10 cellular contexts compared by ENCODE assay signal in the genomic region with DNA sequence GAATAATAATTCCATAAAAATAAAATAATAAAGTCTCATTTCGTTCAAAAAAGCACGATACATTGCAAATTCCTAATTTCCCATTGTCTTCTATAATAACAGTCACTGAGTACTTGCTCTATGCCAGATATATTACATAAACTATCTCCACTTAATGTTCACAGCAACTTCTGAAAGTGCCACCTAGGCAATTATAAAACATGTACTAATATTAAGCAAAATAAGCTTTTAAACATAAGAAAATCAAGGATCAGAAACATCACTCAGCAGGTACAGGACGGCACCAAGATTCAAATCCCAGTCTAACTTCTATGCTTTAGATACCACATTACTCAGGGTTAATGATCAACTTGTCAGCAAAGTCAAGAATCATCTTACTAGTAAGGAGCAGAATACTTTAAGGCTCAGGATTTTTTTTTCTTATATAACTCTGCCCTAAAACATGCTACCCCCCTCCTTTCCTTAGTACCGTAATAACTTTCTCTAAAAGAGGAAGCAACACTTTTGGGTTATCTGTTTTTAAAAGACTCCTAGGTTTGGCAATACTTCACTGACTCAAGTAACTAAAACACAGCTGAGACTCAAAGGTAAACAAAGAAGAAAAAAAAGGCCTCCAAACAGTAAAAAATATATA. TPM values are rescaled to one million over a fixed set of nuclear protein-coding genes. Genes with fewer than 3 reads are reported as not detected.
DNase-seq lines count a peak whose midpoint lies in the region; ATAC-seq and TF ChIP-seq lines count a peak whose summit lies in the region.
"Had no signal": no experiment of that assay in that cellular context is flagged by ENCODE, and none has a peak within 500 bp of the region (broad histone marks: within the 10 kb centered on the region; RNA-seq: fewer than 3 reads in every experiment).

No MANE protein-coding gene starts in this region.

- no peaks in the 10 kb centered on the region for H3K27me3 Mint-ChIP-seq in HFFc6 (ENCODE audit: insufficient read depth)
- no peaks in the 10 kb centered on the region for H3K27me3 Mint-ChIP-seq in T-cell

- POLR2A ChIA-PET in T-cell (lab: Charles Lee) = no interaction called here

- H3K4me3 Mint-ChIP-seq in HFFc6 = no peak overlapping the region
- no peak overlapping the region for H3K4me3 Mint-ChIP-seq in T-cell

- H3K9me3 ChIP-seq in lung (ENCODE audit: control insufficient read depth in 2 of 2, insufficient read depth in 1 of 2, low read length in 1 of 2) = no peaks in the 10 kb centered on the region
- H3K9me3 ChIP-seq: thyroid gland had no signal

- peak; percentile 84 for DNase-seq in MV-4-11 (lab: John Stamatoyannopoulos, UW)
- no peak for DNase-seq in lung (ENCODE audit: low spot score)
- no peak for DNase-seq in HFFc6
- DNase-seq in NCI-H2171 treated with DMSO at 0.1 percent for 48 hours (lab: John Stamatoyannopoulos, UW) = no peak
- DNase-seq in T-cell = no peak
- DNase-seq in pons (ENCODE audit: low spot score) = no peak
- DNase-seq: NCI-H2029, thyroid gland had no signal

- TF ChIP-seq CTCF in lung (IDR thresholded peaks at IDR 0.05; ENCODE audit: control extremely low read depth, extremely low read depth) = no peak
- TF ChIP-seq CTCF in HFFc6 (IDR thresholded peaks at IDR 0.05) = no peak

- H3K27ac Mint-ChIP-seq in HFFc6 (no peak overlapping the region), T-cell (no peak overlapping the region)

- no peak overlapping the region for H3K27ac ChIP-seq in lung (ENCODE audit: low read depth in 1 of 2, low read length in 1 of 2)
- H3K27ac ChIP-seq: thyroid gland had no signal

- ATAC-seq in GM18511 (IDR thresholded peaks at IDR 0.05; ENCODE audit: unreplicated experiment) = peak; percentile 93
- ATAC-seq in HG02763 (IDR thresholded peaks at IDR 0.05; ENCODE audit: unreplicated experiment) = peak; percentile 66
- ATAC-seq in lung (ENCODE audit: insufficient read depth, low FRiP score) = peak; percentile 58
- ATAC-seq in T-cell (replicated peaks in 1 of 4) = no peak

- H3K36me3 ChIP-seq in lung (ENCODE audit: control insufficient read depth in 2 of 2, insufficient read depth in 2 of 2, low read length in 2 of 2) = no peaks in the 10 kb centered on the region
- H3K36me3 ChIP-seq: thyroid gland had no signal

- no peaks in the 10 kb centered on the region for H3K27me3 ChIP-seq in lung (ENCODE audit: control insufficient read depth, insufficient read depth)
- H3K27me3 ChIP-seq: thyroid gland had no signal

- WGBS in lung, 2 donors = 44 to 47% methylated on average over 4 of the region's 4 CpGs

- H3K4me1 Mint-ChIP-seq in HFFc6 (ENCODE audit: low read depth) (peaks cover 11% of the 10 kb centered on the region), T-cell (peaks cover 0 to 14% (median 5%) of the 10 kb centered on the region in 3 donors)

- CTCF ChIA-PET in T-cell (lab: Charles Lee) = no interaction called here

- no peak overlapping the region for H3K4me3 ChIP-seq in lung
- H3K4me3 ChIP-seq: thyroid gland had no signal

- peaks cover 13% of the 10 kb centered on the region for H3K36me3 Mint-ChIP-seq in HFFc6 (ENCODE audit: low read depth)
- peaks cover 5% of the 10 kb centered on the region for H3K36me3 Mint-ChIP-seq in T-cell

- H3K9me3 Mint-ChIP-seq in HFFc6 (peaks cover 7% of the 10 kb centered on the region), T-cell (peaks cover 2 to 6% (median 5%) of the 10 kb centered on the region in 3 donors)

- peaks cover 0 to 2% of the 10 kb centered on the region in 2 donors for H3K4me1 ChIP-seq in lung (ENCODE audit: control insufficient read depth in 2 of 2, insufficient read depth in 2 of 2, low read length in 2 of 2)

RNA-seq across cellular contexts. Expression of gene USP6NL, which starts 51.3 kb away (rescaled TPM):
- total RNA-seq in lung (10 to 100 TPM; 18.8 to 41.7 TPM), T-cell (1 to 10 TPM; 3.9 to 7.6 (median 4.6) TPM)
- polyA plus RNA-seq in lung = 1 to 10 TPM; 5.4 to 8.0 TPM
- 10 to 100 TPM in 5 of 6 experiments, 1 to 10 TPM in 1; 9.8 to 13.3 (median 11.8) TPM for total RNA-seq in HFFc6 (2021; fragmentation: NEBNext Ultra II Directional; extraction: Animal tissue kit (Norgen Biotek cat#: 25700))

Comparison
In these comparisons a context has a peak if more than half of its experiments do, and no peak if none do; other contexts are left out.
1. ATAC-seq: peak in GM18511 (single experiment), HG02763 (single experiment) and lung (single experiment); none in T-cell (0 of 4).